6 cellular contexts compared by ENCODE assay signal in genomic region chr1:117258075-117258474, GRCh38. TPM values are rescaled to one million over a fixed set of nuclear protein-coding genes. Genes with fewer than 3 reads are reported as not detected.
"Had no signal": no experiment of that assay in that cellular context is flagged by ENCODE, and none has a peak within 500 bp of the region (broad histone marks: within the 10 kb centered on the region; RNA-seq: fewer than 3 reads in every experiment).

No MANE protein-coding gene starts in this region.

RNA-seq across cellular contexts. Expression of gene VTCN1, which starts 47.3 kb away (rescaled TPM):
- total RNA-seq: GM23248, GM23338, H1, H4, H7, HFFc6 had no signal
- polyA plus RNA-seq: GM23248, GM23338 had no signal
